ENCODE assay signal across 11 cellular contexts in genomic region chr22:33785283-33785991, GRCh38.
A peak's percentile ranks its signal among the peaks of the same experiment; 100 is the strongest.
DNase-seq lines count a peak whose midpoint lies in the region; TF ChIP-seq lines count a peak whose summit lies in the region.
"Had no signal": no experiment of that assay in that cellular context is flagged by ENCODE, and none has a peak within 500 bp of the region (broad histone marks: within the 10 kb centered on the region; RNA-seq: fewer than 3 reads in every experiment).

No MANE protein-coding gene starts in this region.

- DNase-seq in GM04503 (ENCODE audit: low read depth) (peak; percentile 60), LHCN-M2 (ENCODE audit: low read depth) (peak; percentile 4), cardiac fibroblast (ENCODE audit: low read depth in 2 of 2) (peak; percentile 33 to 85), neural crest cell (ENCODE audit: low read depth, low spot score) (no peak), iPS-NIHi11 (ENCODE audit: low spot score) (no peak), medulla oblongata (ENCODE audit: extremely low spot score) (no peak)
- no peak for DNase-seq in activated T-helper 1 cell treated with anti-CD3 and anti-CD28 coated beads, Interleukin-12 subunit alpha, Interleukin-12 subunit beta, Interleukin-2, Interleukin-4 antibody, amounts not matched to agents 30 ng/mL and 10 ng/mL and 1 ng/mL, durations not matched to agents 14 hours and 24 hours and 36 hours (ENCODE audit: low spot score)
- DNase-seq: DMS53, kidney, NCI-H69 had no signal

- H3K27me3 Mint-ChIP-seq in neural crest cell (ENCODE audit: low read depth): no peaks in the 10 kb centered on the region
- H3K27me3 Mint-ChIP-seq in activated T-helper 1 cell treated with anti-CD3 and anti-CD28 coated beads, Interleukin-12 subunit alpha, Interleukin-12 subunit beta, Interleukin-2, Interleukin-4 antibody, amounts not matched to agents 30 ng/mL and 10 ng/mL and 1 ng/mL, durations not matched to agents 14 hours and 24 hours and 36 hours (ENCODE audit: insufficient read depth): no peaks in the 10 kb centered on the region

- intact Hi-C loops in activated T-helper 1 cell treated with anti-CD3 and anti-CD28 coated beads, Interleukin-12 subunit alpha, Interleukin-12 subunit beta, Interleukin-2, Interleukin-4 antibody, amounts not matched to agents 30 ng/mL and 10 ng/mL and 1 ng/mL, durations not matched to agents 14 hours and 24 hours and 36 hours (cut with micrococcal nuclease): no loop called here

- H3K4me3 Mint-ChIP-seq in neural crest cell: no peak overlapping the region
- no peak overlapping the region for H3K4me3 Mint-ChIP-seq in activated T-helper 1 cell treated with anti-CD3 and anti-CD28 coated beads, Interleukin-12 subunit alpha, Interleukin-12 subunit beta, Interleukin-2, Interleukin-4 antibody, amounts not matched to agents 30 ng/mL and 10 ng/mL and 1 ng/mL, durations not matched to agents 14 hours and 24 hours and 36 hours

- peaks cover 14% of the 10 kb centered on the region for H3K36me3 Mint-ChIP-seq in neural crest cell (ENCODE audit: low read depth)
- H3K36me3 Mint-ChIP-seq in activated T-helper 1 cell treated with anti-CD3 and anti-CD28 coated beads, Interleukin-12 subunit alpha, Interleukin-12 subunit beta, Interleukin-2, Interleukin-4 antibody, amounts not matched to agents 30 ng/mL and 10 ng/mL and 1 ng/mL, durations not matched to agents 14 hours and 24 hours and 36 hours (ENCODE audit: low read depth): no peaks in the 10 kb centered on the region

- H3K4me1 Mint-ChIP-seq in neural crest cell: peaks cover 10% of the 10 kb centered on the region
- no peaks in the 10 kb centered on the region for H3K4me1 Mint-ChIP-seq in activated T-helper 1 cell treated with anti-CD3 and anti-CD28 coated beads, Interleukin-12 subunit alpha, Interleukin-12 subunit beta, Interleukin-2, Interleukin-4 antibody, amounts not matched to agents 30 ng/mL and 10 ng/mL and 1 ng/mL, durations not matched to agents 14 hours and 24 hours and 36 hours (ENCODE audit: low read depth)

- no peak overlapping the region for H3K4me3 ChIP-seq in cardiac fibroblast (replicated peaks in 1 of 2; ENCODE audit: low read depth in 2 of 2, low read length in 2 of 2)
- H3K4me3 ChIP-seq: thoracic aorta had no signal

- TF ChIP-seq CTCF in cardiac fibroblast (IDR thresholded peaks at IDR 0.05; ENCODE audit: low read depth, low read length) (no peak), neural crest cell (conservative IDR thresholded peaks at IDR 0.05) (no peak)

- H3K9me3 Mint-ChIP-seq in neural crest cell: peaks cover 14% of the 10 kb centered on the region
- peaks cover 54% of the 10 kb centered on the region for H3K9me3 Mint-ChIP-seq in activated T-helper 1 cell treated with anti-CD3 and anti-CD28 coated beads, Interleukin-12 subunit alpha, Interleukin-12 subunit beta, Interleukin-2, Interleukin-4 antibody, amounts not matched to agents 30 ng/mL and 10 ng/mL and 1 ng/mL, durations not matched to agents 14 hours and 24 hours and 36 hours

- H3K27ac Mint-ChIP-seq in neural crest cell (ENCODE audit: unreplicated experiment): peak overlapping the region; percentile 28
- no peak overlapping the region for H3K27ac Mint-ChIP-seq in activated T-helper 1 cell treated with anti-CD3 and anti-CD28 coated beads, Interleukin-12 subunit alpha, Interleukin-12 subunit beta, Interleukin-2, Interleukin-4 antibody, amounts not matched to agents 30 ng/mL and 10 ng/mL and 1 ng/mL, durations not matched to agents 14 hours and 24 hours and 36 hours

Comparison
In these comparisons a context has a peak if more than half of its experiments do, and no peak if none do; other contexts are left out.
1. DNase-seq: peak in GM04503 (single experiment), LHCN-M2 (single experiment) and cardiac fibroblast (2 of 2); none in neural crest cell (single experiment), iPS-NIHi11 (single experiment), medulla oblongata (single experiment) and activated T-helper 1 cell treated with anti-CD3 and anti-CD28 coated beads, Interleukin-12 subunit alpha, Interleukin-12 subunit beta, Interleukin-2, Interleukin-4 antibody, amounts not matched to agents 30 ng/mL and 10 ng/mL and 1 ng/mL, durations not matched to agents 14 hours and 24 hours and 36 hours (single experiment).